ENCODE assay signal across 1 cellular context in the genomic region with DNA sequence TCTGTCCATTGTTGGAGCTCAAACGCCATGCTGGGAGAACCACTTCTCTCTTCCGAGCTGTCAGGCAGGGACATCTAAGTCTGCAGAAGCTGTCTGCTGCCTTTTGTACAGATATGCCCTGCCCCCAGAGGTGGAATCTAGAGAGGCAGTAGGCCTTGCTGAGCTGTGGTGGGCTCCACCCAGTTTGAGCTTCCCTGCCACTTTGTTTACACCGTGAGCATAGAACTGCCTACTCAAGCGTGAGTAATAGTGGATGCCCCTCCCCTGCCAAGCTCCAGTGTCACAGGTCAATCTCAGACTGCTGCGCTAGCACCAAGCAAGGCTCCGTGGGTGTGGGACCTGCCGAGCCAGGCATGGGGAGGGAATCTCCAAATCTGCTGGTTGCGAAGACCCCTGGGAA.
TF ChIP-seq lines count a peak whose summit lies in the region.

No MANE protein-coding gene starts in this region.

TF ChIP-seq in HCT116, 20 proteins besides CTCF, POLR2A, EP300 and RAD21 (continued from another document):
- TF ChIP-seq, protein P1, sequence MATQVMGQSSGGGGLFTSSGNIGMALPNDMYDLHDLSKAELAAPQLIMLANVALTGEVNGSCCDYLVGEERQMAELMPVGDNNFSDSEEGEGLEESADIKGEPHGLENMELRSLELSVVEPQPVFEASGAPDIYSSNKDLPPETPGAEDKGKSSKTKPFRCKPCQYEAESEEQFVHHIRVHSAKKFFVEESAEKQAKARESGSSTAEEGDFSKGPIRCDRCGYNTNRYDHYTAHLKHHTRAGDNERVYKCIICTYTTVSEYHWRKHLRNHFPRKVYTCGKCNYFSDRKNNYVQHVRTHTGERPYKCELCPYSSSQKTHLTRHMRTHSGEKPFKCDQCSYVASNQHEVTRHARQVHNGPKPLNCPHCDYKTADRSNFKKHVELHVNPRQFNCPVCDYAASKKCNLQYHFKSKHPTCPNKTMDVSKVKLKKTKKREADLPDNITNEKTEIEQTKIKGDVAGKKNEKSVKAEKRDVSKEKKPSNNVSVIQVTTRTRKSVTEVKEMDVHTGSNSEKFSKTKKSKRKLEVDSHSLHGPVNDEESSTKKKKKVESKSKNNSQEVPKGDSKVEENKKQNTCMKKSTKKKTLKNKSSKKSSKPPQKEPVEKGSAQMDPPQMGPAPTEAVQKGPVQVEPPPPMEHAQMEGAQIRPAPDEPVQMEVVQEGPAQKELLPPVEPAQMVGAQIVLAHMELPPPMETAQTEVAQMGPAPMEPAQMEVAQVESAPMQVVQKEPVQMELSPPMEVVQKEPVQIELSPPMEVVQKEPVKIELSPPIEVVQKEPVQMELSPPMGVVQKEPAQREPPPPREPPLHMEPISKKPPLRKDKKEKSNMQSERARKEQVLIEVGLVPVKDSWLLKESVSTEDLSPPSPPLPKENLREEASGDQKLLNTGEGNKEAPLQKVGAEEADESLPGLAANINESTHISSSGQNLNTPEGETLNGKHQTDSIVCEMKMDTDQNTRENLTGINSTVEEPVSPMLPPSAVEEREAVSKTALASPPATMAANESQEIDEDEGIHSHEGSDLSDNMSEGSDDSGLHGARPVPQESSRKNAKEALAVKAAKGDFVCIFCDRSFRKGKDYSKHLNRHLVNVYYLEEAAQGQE (IDR thresholded peaks at IDR 0.05; ENCODE audit: low read depth), result no peak
